Comparison of ENCODE assay signal across 12 cellular contexts in the genomic region with DNA sequence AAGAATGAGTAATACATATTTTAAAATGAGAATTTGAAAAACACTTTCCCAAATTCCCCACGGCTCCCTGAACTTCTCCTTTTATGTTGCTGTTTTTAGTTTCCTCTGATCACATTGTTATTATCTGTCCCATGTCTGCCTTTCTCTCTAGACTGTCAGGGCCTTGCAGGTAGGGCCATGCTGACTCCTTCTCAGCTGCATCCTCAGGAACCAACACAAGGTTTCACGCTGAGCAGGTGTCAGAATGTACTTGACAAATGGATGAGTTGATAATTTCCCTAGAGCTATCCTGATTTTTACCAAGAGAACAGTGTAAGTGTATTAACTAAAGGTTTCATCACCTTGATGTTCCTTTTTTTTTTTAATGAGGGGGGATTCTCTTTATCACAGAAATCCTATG.
DNase-seq lines count a peak whose midpoint lies in the region; ATAC-seq and TF ChIP-seq lines count a peak whose summit lies in the region.
"Had no signal": no experiment of that assay in that cellular context is flagged by ENCODE, and none has a peak within 500 bp of the region (broad histone marks: within the 10 kb centered on the region; RNA-seq: fewer than 3 reads in every experiment).

No MANE protein-coding gene starts in this region.

- no peaks in the 10 kb centered on the region for H3K9me2 ChIP-seq in Loucy (replicated peaks; ENCODE audit: low read depth, low read length)

- peaks cover 21% of the 10 kb centered on the region for H3K79me2 ChIP-seq in Loucy (ENCODE audit: insufficient read depth, low read length)

- peak overlapping the region; percentile 12 to 77 for H3K27ac Mint-ChIP-seq in natural killer cell treated with Interleukin-12 subunit alpha and Interleukin-12 subunit beta and Interleukin-15 and Interleukin-18, amount 100 ng/mL, for 72 hours
- peak overlapping the region in 1 of 2 donors; percentile 18 for H3K27ac Mint-ChIP-seq in natural killer cell

- ATAC-seq in natural killer cell treated with Interleukin-12 subunit alpha and Interleukin-12 subunit beta and Interleukin-15 and Interleukin-18, amount 100 ng/mL, for 72 hours, result no peak
- no peak for ATAC-seq in natural killer cell
- no peak for ATAC-seq in GM21423 (IDR thresholded peaks at IDR 0.05; ENCODE audit: unreplicated experiment)
- ATAC-seq: mucosa of descending colon, SK-N-SH treated with all-trans-retinoic acid at 6 μM for 48 hours had no signal

- intact Hi-C loops in natural killer cell (cut with micrococcal nuclease), result no loop called here
- intact Hi-C loops in ovary (cut with DNase I), result no loop called here

- no peak overlapping the region for H3K9ac ChIP-seq in Loucy (ENCODE audit: low read depth, low read length, poor library complexity, severe bottlenecking)

- DNase-seq in natural killer cell treated with Interleukin-12 subunit alpha and Interleukin-12 subunit beta and Interleukin-15 and Interleukin-18, amount 100 ng/mL, for 72 hours (ENCODE audit: low spot score), result no peak
- DNase-seq in natural killer cell (no peak), cerebellar cortex (ENCODE audit: low spot score) (peak; percentile 76), ovary (no peak), NCI-H82 (lab: John Stamatoyannopoulos, UW) (no peak)
- no peak for DNase-seq in activated T-cell treated with anti-CD3 and anti-CD28 coated beads, Interleukin-2, amount 50 U/mL, for 48 hours
- DNase-seq: glutamatergic neuron, mucosa of descending colon had no signal

- no peak for TF ChIP-seq EP300 in ovary (IDR thresholded peaks at IDR 0.05)

- H3K9me3 ChIP-seq in Loucy (ENCODE audit: insufficient read depth, low read depth, low read length) (no peaks in the 10 kb centered on the region), ovary (no peaks in the 10 kb centered on the region)
- H3K9me3 ChIP-seq: mucosa of descending colon had no signal

- no peak for TF ChIP-seq POLR2A in ovary (IDR thresholded peaks at IDR 0.05)

- H3K4me1 ChIP-seq in Loucy (ENCODE audit: insufficient read depth, low read length, poor library complexity, severe bottlenecking) (peaks cover 36% of the 10 kb centered on the region), ovary (ENCODE audit: insufficient read depth) (peaks cover 10% of the 10 kb centered on the region)

- H3K4me3 ChIP-seq in Loucy (ENCODE audit: low read length, poor library complexity, severe bottlenecking), result no peak overlapping the region
- H3K4me3 ChIP-seq in ovary, result no peak overlapping the region
- H3K4me3 ChIP-seq: mucosa of descending colon had no signal

- H3K4me3 Mint-ChIP-seq in natural killer cell treated with Interleukin-12 subunit alpha and Interleukin-12 subunit beta and Interleukin-15 and Interleukin-18, amount 100 ng/mL, for 72 hours, result peak overlapping the region; percentile 83
- H3K4me3 Mint-ChIP-seq in natural killer cell, result no peak overlapping the region

- H3K27ac ChIP-seq in ovary, result no peak overlapping the region
- H3K27ac ChIP-seq: epithelial cell of prostate had no signal

- no peak for TF ChIP-seq CTCF in natural killer cell (IDR thresholded peaks at IDR 0.05)
- no peak for TF ChIP-seq CTCF in Loucy (conservative IDR thresholded peaks at IDR 0.05; ENCODE audit: low read length)
- TF ChIP-seq CTCF in ovary (IDR thresholded peaks at IDR 0.05), result no peak

- H3K36me3 ChIP-seq in Loucy (ENCODE audit: insufficient read depth, low read length) (no peaks in the 10 kb centered on the region), ovary (no peaks in the 10 kb centered on the region)

- H3K27me3 Mint-ChIP-seq in natural killer cell treated with Interleukin-12 subunit alpha and Interleukin-12 subunit beta and Interleukin-15 and Interleukin-18, amount 100 ng/mL, for 72 hours, result no peaks in the 10 kb centered on the region
- H3K27me3 Mint-ChIP-seq in natural killer cell (ENCODE audit: low read depth in 2 of 2), result no peaks in the 10 kb centered on the region

- peaks cover 33 to 49% of the 10 kb centered on the region in 2 donors for H3K4me1 Mint-ChIP-seq in natural killer cell treated with Interleukin-12 subunit alpha and Interleukin-12 subunit beta and Interleukin-15 and Interleukin-18, amount 100 ng/mL, for 72 hours (ENCODE audit: low read depth in 2 of 2)
- peaks cover 37 to 48% of the 10 kb centered on the region in 2 donors for H3K4me1 Mint-ChIP-seq in natural killer cell

- no peaks in the 10 kb centered on the region for H3K9me3 Mint-ChIP-seq in natural killer cell treated with Interleukin-12 subunit alpha and Interleukin-12 subunit beta and Interleukin-15 and Interleukin-18, amount 100 ng/mL, for 72 hours
- no peaks in the 10 kb centered on the region for H3K9me3 Mint-ChIP-seq in natural killer cell

- H3K36me3 Mint-ChIP-seq in natural killer cell treated with Interleukin-12 subunit alpha and Interleukin-12 subunit beta and Interleukin-15 and Interleukin-18, amount 100 ng/mL, for 72 hours, result peaks cover 16% of the 10 kb centered on the region
- peaks cover 8% of the 10 kb centered on the region for H3K36me3 Mint-ChIP-seq in natural killer cell

- WGBS in ovary, 3 donors, result 25 to 48% (median 35%) methylated on average over 2 of the region's 2 CpGs

- H3K27me3 ChIP-seq in Loucy (ENCODE audit: insufficient read depth, low read length, poor library complexity, severe bottlenecking) (no peaks in the 10 kb centered on the region), ovary (no peaks in the 10 kb centered on the region)

- no peak overlapping the region for H2AFZ ChIP-seq in Loucy (ENCODE audit: low read length)

- no peaks in the 10 kb centered on the region for H3F3A ChIP-seq in Loucy (ENCODE audit: low read depth)

- H4K20me1 ChIP-seq in Loucy (ENCODE audit: insufficient read depth, low read length, poor library complexity, severe bottlenecking), result no peaks in the 10 kb centered on the region

- peak overlapping the region; percentile 80 for H3K4me2 ChIP-seq in Loucy (ENCODE audit: low read depth, low read length, poor library complexity, severe bottlenecking)
